ENCODE assay signal across 29 cellular contexts in genomic region chr3:173865900-173866498, GRCh38.
DNase-seq lines count a peak whose midpoint lies in the region; ATAC-seq and TF ChIP-seq lines count a peak whose summit lies in the region.
"Had no signal": no experiment of that assay in that cellular context is flagged by ENCODE, and none has a peak within 500 bp of the region (broad histone marks: within the 10 kb centered on the region; RNA-seq: fewer than 3 reads in every experiment).

No MANE protein-coding gene starts in this region.

- H3K36me3 ChIP-seq in HUES48 (ENCODE audit: control insufficient read depth, insufficient read depth, low read length), result no peaks in the 10 kb centered on the region
- H3K36me3 ChIP-seq: colonic mucosa, prostate gland, sigmoid colon, tibial artery had no signal

- no peaks in the 10 kb centered on the region for H3K9me3 ChIP-seq in HUES48 (ENCODE audit: control insufficient read depth, insufficient read depth, low read length)
- H3K9me3 ChIP-seq: colonic mucosa, mucosa of descending colon, prostate gland, sigmoid colon, tibial artery had no signal

- no peak for TF ChIP-seq CTCF in type B pancreatic cell (conservative IDR thresholded peaks at IDR 0.05)

- no peak overlapping the region for H3K4me3 Mint-ChIP-seq in type B pancreatic cell
- H3K4me3 Mint-ChIP-seq: activated CD4-positive, alpha-beta T cell treated with anti-CD3 and anti-CD28 coated beads, Interleukin-2, amount 10 ng/mL, durations not matched to agents 7 days and 5 days; activated naive CD8-positive, alpha-beta T cell treated with anti-CD3 and anti-CD28 coated beads, Interleukin-2, amount 10 ng/mL, durations not matched to agents 7 days and 5 days; activated T-cell treated with anti-CD3 and anti-CD28 coated beads, Interleukin-2, amount 50 U/mL, for 4 hours; CD8-positive, alpha-beta memory T cell; natural killer cell had no signal

- H3K4me3 ChIP-seq in HUES48 (ENCODE audit: low read depth, low read length), result peak overlapping the region; percentile 48
- H3K4me3 ChIP-seq: colonic mucosa, mucosa of descending colon, prostate gland, sigmoid colon, tibial artery had no signal

- DNase-seq in NCI-H1105 (lab: John Stamatoyannopoulos, UW) (peak; percentile 10), SW480 (ENCODE audit: low spot score) (peak; percentile 36), iPS-NIHi11 (ENCODE audit: low spot score) (peak; percentile 14), type B pancreatic cell (ENCODE audit: extremely low spot score, unreplicated experiment) (no peak), DMS 273 (lab: John Stamatoyannopoulos, UW; ENCODE audit: unreplicated experiment) (no peak)
- DNase-seq: activated CD4-positive, alpha-beta T cell treated with anti-CD3 and anti-CD28 coated beads, Interleukin-2, amount 10 ng/mL, durations not matched to agents 7 days and 5 days; activated gamma-delta T cell treated with Interleukin-2 at 50 U/mL for 16 hours; activated naive CD8-positive, alpha-beta T cell treated with anti-CD3 and anti-CD28 coated beads, Interleukin-2, amount 10 ng/mL, durations not matched to agents 7 days and 5 days; activated T-cell treated with anti-CD3 and anti-CD28 coated beads, Interleukin-2, amount 50 U/mL, for 4 hours; CD8-positive, alpha-beta memory T cell; colonic mucosa; DMS153; effector CD8-positive, alpha-beta T cell; mucosa of descending colon; natural killer cell; NCI-H187; NCI-H446; NCI-H82; occipital lobe; sigmoid colon; stimulated activated CD4-positive, alpha-beta T cell treated with anti-CD3 and anti-CD28 coated beads, Interleukin-12 subunit alpha, Interleukin-12 subunit beta, amount 100 ng/mL, for 4 hours; stimulated activated CD4-positive, alpha-beta T cell treated with anti-CD3 and anti-CD28 coated beads, Interleukin-2, amount 100 ng/mL, for 48 hours; SW 1271; T-helper 9 cell; tibial artery had no signal

- H3K4me1 ChIP-seq in HUES48 (ENCODE audit: control insufficient read depth, insufficient read depth, low read length), result peaks cover 27% of the 10 kb centered on the region
- H3K4me1 ChIP-seq: colonic mucosa, prostate gland, sigmoid colon had no signal

- no peaks in the 10 kb centered on the region for H3K27me3 ChIP-seq in HUES48 (ENCODE audit: control insufficient read depth, insufficient read depth, low read length)
- H3K27me3 ChIP-seq: colonic mucosa, sigmoid colon, tibial artery had no signal

- no peaks in the 10 kb centered on the region for H3K36me3 Mint-ChIP-seq in type B pancreatic cell
- H3K36me3 Mint-ChIP-seq: activated naive CD8-positive, alpha-beta T cell treated with anti-CD3 and anti-CD28 coated beads, Interleukin-2, amount 10 ng/mL, durations not matched to agents 7 days and 5 days; CD8-positive, alpha-beta memory T cell; natural killer cell had no signal

- no peaks in the 10 kb centered on the region for H3K9me3 Mint-ChIP-seq in type B pancreatic cell
- H3K9me3 Mint-ChIP-seq: activated CD4-positive, alpha-beta T cell treated with anti-CD3 and anti-CD28 coated beads, Interleukin-2, amount 10 ng/mL, durations not matched to agents 7 days and 5 days; activated naive CD8-positive, alpha-beta T cell treated with anti-CD3 and anti-CD28 coated beads, Interleukin-2, amount 10 ng/mL, durations not matched to agents 7 days and 5 days; activated T-cell treated with anti-CD3 and anti-CD28 coated beads, Interleukin-2, amount 50 U/mL, for 4 hours had no signal

- H3K27ac ChIP-seq in HUES48 (ENCODE audit: low read depth, low read length), result peak overlapping the region; percentile 46
- H3K27ac ChIP-seq: colonic mucosa, prostate gland, sigmoid colon, tibial artery had no signal

- ATAC-seq in GM21529 (IDR thresholded peaks at IDR 0.05; ENCODE audit: unreplicated experiment), result no peak
- ATAC-seq: activated T-cell treated with anti-CD3 and anti-CD28 coated beads, Interleukin-2, amount 50 U/mL, for 4 hours; HCT116; mucosa of descending colon; natural killer cell had no signal

- H3K27me3 Mint-ChIP-seq in type B pancreatic cell, result no peaks in the 10 kb centered on the region
- H3K27me3 Mint-ChIP-seq: activated CD4-positive, alpha-beta T cell treated with anti-CD3 and anti-CD28 coated beads, Interleukin-2, amount 10 ng/mL, durations not matched to agents 7 days and 5 days; activated naive CD8-positive, alpha-beta T cell treated with anti-CD3 and anti-CD28 coated beads, Interleukin-2, amount 10 ng/mL, durations not matched to agents 7 days and 5 days; CD8-positive, alpha-beta memory T cell had no signal

- H3K27ac Mint-ChIP-seq in type B pancreatic cell, result no peak overlapping the region
- H3K27ac Mint-ChIP-seq: activated CD4-positive, alpha-beta T cell treated with anti-CD3 and anti-CD28 coated beads, Interleukin-2, amount 10 ng/mL, durations not matched to agents 7 days and 5 days; activated naive CD8-positive, alpha-beta T cell treated with anti-CD3 and anti-CD28 coated beads, Interleukin-2, amount 10 ng/mL, durations not matched to agents 7 days and 5 days; CD8-positive, alpha-beta memory T cell; natural killer cell had no signal

- H3K4me1 Mint-ChIP-seq in type B pancreatic cell (ENCODE audit: unreplicated experiment), result peaks cover 4% of the 10 kb centered on the region
- H3K4me1 Mint-ChIP-seq: activated CD4-positive, alpha-beta T cell treated with anti-CD3 and anti-CD28 coated beads, Interleukin-2, amount 10 ng/mL, durations not matched to agents 7 days and 5 days; activated naive CD8-positive, alpha-beta T cell treated with anti-CD3 and anti-CD28 coated beads, Interleukin-2, amount 10 ng/mL, durations not matched to agents 7 days and 5 days; CD8-positive, alpha-beta memory T cell; natural killer cell had no signal

- peak overlapping the region; percentile 45; the same call in 1 of the 2 replicates for H3K9ac ChIP-seq in HUES48 (ENCODE audit: low read depth, low read length)

Comparison
In these comparisons a context has a peak if more than half of its experiments do, and no peak if none do; other contexts are left out.
1. DNase-seq: peak in NCI-H1105 (single experiment), SW480 (single experiment) and iPS-NIHi11 (single experiment); none in type B pancreatic cell (single experiment) and DMS 273 (single experiment).